Comparison of ENCODE assay signal across 1 cellular context in genomic region chr19:40465025-40465780, GRCh38.
TF ChIP-seq lines count a peak whose summit lies in the region.

TSS of gene BLVRB (minus strand) at chr19:40465745. CDS start at chr19:40465688, 57 bp downstream.

TF ChIP-seq in A549, 52 proteins besides CTCF, POLR2A, EP300 and RAD21 (continued from another document):
- TF ChIP-seq, protein P1, sequence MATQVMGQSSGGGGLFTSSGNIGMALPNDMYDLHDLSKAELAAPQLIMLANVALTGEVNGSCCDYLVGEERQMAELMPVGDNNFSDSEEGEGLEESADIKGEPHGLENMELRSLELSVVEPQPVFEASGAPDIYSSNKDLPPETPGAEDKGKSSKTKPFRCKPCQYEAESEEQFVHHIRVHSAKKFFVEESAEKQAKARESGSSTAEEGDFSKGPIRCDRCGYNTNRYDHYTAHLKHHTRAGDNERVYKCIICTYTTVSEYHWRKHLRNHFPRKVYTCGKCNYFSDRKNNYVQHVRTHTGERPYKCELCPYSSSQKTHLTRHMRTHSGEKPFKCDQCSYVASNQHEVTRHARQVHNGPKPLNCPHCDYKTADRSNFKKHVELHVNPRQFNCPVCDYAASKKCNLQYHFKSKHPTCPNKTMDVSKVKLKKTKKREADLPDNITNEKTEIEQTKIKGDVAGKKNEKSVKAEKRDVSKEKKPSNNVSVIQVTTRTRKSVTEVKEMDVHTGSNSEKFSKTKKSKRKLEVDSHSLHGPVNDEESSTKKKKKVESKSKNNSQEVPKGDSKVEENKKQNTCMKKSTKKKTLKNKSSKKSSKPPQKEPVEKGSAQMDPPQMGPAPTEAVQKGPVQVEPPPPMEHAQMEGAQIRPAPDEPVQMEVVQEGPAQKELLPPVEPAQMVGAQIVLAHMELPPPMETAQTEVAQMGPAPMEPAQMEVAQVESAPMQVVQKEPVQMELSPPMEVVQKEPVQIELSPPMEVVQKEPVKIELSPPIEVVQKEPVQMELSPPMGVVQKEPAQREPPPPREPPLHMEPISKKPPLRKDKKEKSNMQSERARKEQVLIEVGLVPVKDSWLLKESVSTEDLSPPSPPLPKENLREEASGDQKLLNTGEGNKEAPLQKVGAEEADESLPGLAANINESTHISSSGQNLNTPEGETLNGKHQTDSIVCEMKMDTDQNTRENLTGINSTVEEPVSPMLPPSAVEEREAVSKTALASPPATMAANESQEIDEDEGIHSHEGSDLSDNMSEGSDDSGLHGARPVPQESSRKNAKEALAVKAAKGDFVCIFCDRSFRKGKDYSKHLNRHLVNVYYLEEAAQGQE (IDR thresholded peaks at IDR 0.05): peak; percentile 93
- TF ChIP-seq RNF2 (IDR thresholded peaks at IDR 0.05; ENCODE audit: borderline replicate concordance, low read depth) (no peak), HDAC2 (IDR thresholded peaks at IDR 0.05) (peak; percentile 94; the same call in 1 of the 2 replicates), CBX8 (IDR thresholded peaks at IDR 0.05) (no peak), RFX5 (IDR thresholded peaks at IDR 0.05) (no peak), MAZ (IDR thresholded peaks at IDR 0.05; ENCODE audit: borderline replicate concordance, low read depth, low read length) (no peak; the same call in 1 of the 2 replicates), EHF (CRISPR knock-in tag; IDR thresholded peaks at IDR 0.05) (no peak), BCL3 (IDR thresholded peaks at IDR 0.05) (0 out of 3 replicates have a peak, but pooled peaks have one; percentile 58), TP53 (CRISPR knock-in tag; IDR thresholded peaks at IDR 0.05) (peak; percentile 71; the same call in 1 of the 2 replicates), PHF8 (IDR thresholded peaks at IDR 0.05; ENCODE audit: borderline replicate concordance, low read depth) (peak; percentile 75), KDM5A (IDR thresholded peaks at IDR 0.05) (no peak), ZSCAN20 (CRISPR knock-in tag; IDR thresholded peaks at IDR 0.05) (no peak), TFCP2L1 (CRISPR knock-in tag; IDR thresholded peaks at IDR 0.05) (peak; percentile 58; the same call in 1 of the 2 replicates), HOXA7 (CRISPR knock-in tag; IDR thresholded peaks at IDR 0.05) (peak; percentile 45; the same call in 1 of the 2 replicates), ATOH8 (CRISPR knock-in tag; IDR thresholded peaks at IDR 0.05; ENCODE audit: low read depth) (no peak), CBX2 (IDR thresholded peaks at IDR 0.05; ENCODE audit: borderline replicate concordance, low read depth) (no peak), HOXB5 (CRISPR knock-in tag; IDR thresholded peaks at IDR 0.05) (no peak), MAFK (IDR thresholded peaks at IDR 0.05; ENCODE audit: partially characterized antibody) (no peak), ZC3H11A (IDR thresholded peaks at IDR 0.05) (no peak), RARB (CRISPR knock-in tag; IDR thresholded peaks at IDR 0.05) (no peak), HEYL (CRISPR knock-in tag; IDR thresholded peaks at IDR 0.05) (no peak), USF2 (IDR thresholded peaks at IDR 0.05) (peak; percentile 56; the same call in 1 of the 2 replicates), E2F6 (IDR thresholded peaks at IDR 0.05; ENCODE audit: borderline replicate concordance, low read depth) (peak; percentile 85), CHD2 (IDR thresholded peaks at IDR 0.05; ENCODE audit: low read length, partially characterized antibody) (peak; percentile 90)
- TF ChIP-seq, protein P2, sequence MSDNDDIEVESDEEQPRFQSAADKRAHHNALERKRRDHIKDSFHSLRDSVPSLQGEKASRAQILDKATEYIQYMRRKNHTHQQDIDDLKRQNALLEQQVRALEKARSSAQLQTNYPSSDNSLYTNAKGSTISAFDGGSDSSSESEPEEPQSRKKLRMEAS (IDR thresholded peaks at IDR 0.05): peak; percentile 90
